In the genomic region with DNA sequence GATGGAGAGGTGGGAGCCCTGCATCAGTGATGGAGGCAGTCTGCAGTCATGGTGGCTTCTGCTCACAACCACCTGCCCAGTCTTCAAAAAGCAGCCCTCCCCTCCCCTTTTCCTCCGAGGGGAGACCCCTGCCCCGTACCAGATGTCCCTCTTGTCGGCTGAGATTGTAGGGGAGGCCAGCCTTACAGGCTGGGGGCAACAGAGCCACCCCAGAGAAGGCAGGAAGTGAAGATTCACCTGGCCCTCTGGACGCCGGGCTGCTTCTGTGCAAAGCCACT, we compare ENCODE assay signal across 16 cellular contexts. TPM values are rescaled to one million over a fixed set of nuclear protein-coding genes. Genes with fewer than 3 reads are reported as not detected.
DNase-seq lines count a peak whose midpoint lies in the region; ATAC-seq and TF ChIP-seq lines count a peak whose summit lies in the region.
"Had no signal": no experiment of that assay in that cellular context is flagged by ENCODE, and none has a peak within 500 bp of the region (broad histone marks: within the 10 kb centered on the region; RNA-seq: fewer than 3 reads in every experiment).

No MANE protein-coding gene starts in this region.

- H3K27ac Mint-ChIP-seq in activated CD4-positive, alpha-beta T cell treated with anti-CD3 and anti-CD28 coated beads, Interleukin-2, amount 10 ng/mL, durations not matched to agents 24 days and 14 days: peak overlapping the region; percentile 34
- peak overlapping the region; percentile 72 for H3K27ac Mint-ChIP-seq in activated CD4-positive, alpha-beta memory T cell treated with anti-CD3 and anti-CD28 coated beads for 36 hours

- no peak for ATAC-seq in GM21576 (IDR thresholded peaks at IDR 0.05; ENCODE audit: unreplicated experiment)
- ATAC-seq: PC-3 had no signal

- H3K36me3 Mint-ChIP-seq in activated CD4-positive, alpha-beta T cell treated with anti-CD3 and anti-CD28 coated beads, Interleukin-2, amount 10 ng/mL, durations not matched to agents 24 days and 14 days (ENCODE audit: low read depth): peaks cover 23% of the 10 kb centered on the region
- H3K36me3 Mint-ChIP-seq in activated CD4-positive, alpha-beta memory T cell treated with anti-CD3 and anti-CD28 coated beads for 36 hours: peaks cover 18% of the 10 kb centered on the region

- H3K4me1 Mint-ChIP-seq in activated CD4-positive, alpha-beta T cell treated with anti-CD3 and anti-CD28 coated beads, Interleukin-2, amount 10 ng/mL, durations not matched to agents 24 days and 14 days: peaks cover 13% of the 10 kb centered on the region
- peaks cover 44% of the 10 kb centered on the region for H3K4me1 Mint-ChIP-seq in activated CD4-positive, alpha-beta memory T cell treated with anti-CD3 and anti-CD28 coated beads for 36 hours (ENCODE audit: low read depth)

- intact Hi-C loops in activated CD4-positive, alpha-beta T cell treated with anti-CD3 and anti-CD28 coated beads, Interleukin-2, amount 10 ng/mL, durations not matched to agents 24 days and 14 days (cut with micrococcal nuclease): no loop called here
- intact Hi-C loops in activated CD4-positive, alpha-beta memory T cell treated with anti-CD3 and anti-CD28 coated beads for 36 hours (cut with micrococcal nuclease): no loop called here

- peaks cover 19% of the 10 kb centered on the region for H3K36me3 ChIP-seq in osteoblast (ENCODE audit: insufficient read depth, low read length)

- peaks cover 31% of the 10 kb centered on the region for H3K4me1 ChIP-seq in osteoblast (ENCODE audit: insufficient read depth, low read length)

- H3K27me3 Mint-ChIP-seq in activated CD4-positive, alpha-beta T cell treated with anti-CD3 and anti-CD28 coated beads, Interleukin-2, amount 10 ng/mL, durations not matched to agents 24 days and 14 days: no peaks in the 10 kb centered on the region
- no peaks in the 10 kb centered on the region for H3K27me3 Mint-ChIP-seq in activated CD4-positive, alpha-beta memory T cell treated with anti-CD3 and anti-CD28 coated beads for 36 hours

- no peak overlapping the region for H2AFZ ChIP-seq in osteoblast (ENCODE audit: low read length)

- no peaks in the 10 kb centered on the region for H3K9me3 ChIP-seq in osteoblast (ENCODE audit: low read depth, low read length)
- H3K9me3 ChIP-seq: BLaER1 treated with 17β-estradiol and CSF1 and Interleukin-3, amounts not matched to agents 10 nM and 100 nM had no signal

- H3K27me3 ChIP-seq in osteoblast (ENCODE audit: insufficient read depth, low read length): no peaks in the 10 kb centered on the region
- H3K27me3 ChIP-seq: BLaER1 treated with 17β-estradiol and CSF1 and Interleukin-3, amounts not matched to agents 10 nM and 100 nM had no signal

- H3K4me2 ChIP-seq in osteoblast (ENCODE audit: insufficient read depth, low read length): no peak overlapping the region
- H3K4me2 ChIP-seq: KMS-11 had no signal

- H3K79me2 ChIP-seq in osteoblast (ENCODE audit: insufficient read depth, low read length): peaks cover 23% of the 10 kb centered on the region

- H3K27ac ChIP-seq in osteoblast (ENCODE audit: low read depth, low read length): no peak overlapping the region
- H3K27ac ChIP-seq: 22Rv1, KMS-11 had no signal

- no peak for TF ChIP-seq CTCF in osteoblast (IDR thresholded peaks at IDR 0.05; ENCODE audit: extremely low read depth, low read depth, low read length)

- H4K20me1 ChIP-seq in osteoblast (ENCODE audit: insufficient read depth, low read length): no peaks in the 10 kb centered on the region

- CTCF ChIA-PET in activated CD4-positive, alpha-beta memory T cell treated with anti-CD3 and anti-CD28 coated beads for 36 hours (lab: Charles Lee): no interaction called here

- H3K9me3 Mint-ChIP-seq in activated CD4-positive, alpha-beta T cell treated with anti-CD3 and anti-CD28 coated beads, Interleukin-2, amount 10 ng/mL, durations not matched to agents 24 days and 14 days: no peaks in the 10 kb centered on the region
- no peaks in the 10 kb centered on the region for H3K9me3 Mint-ChIP-seq in activated CD4-positive, alpha-beta memory T cell treated with anti-CD3 and anti-CD28 coated beads for 36 hours

- POLR2A ChIA-PET in activated CD4-positive, alpha-beta memory T cell treated with anti-CD3 and anti-CD28 coated beads for 36 hours (lab: Charles Lee): interaction anchor here (1.5 kb wide), 1 partner anchor 12 kb away, joined by 3 read pairs; no protein-coding TSS in a partner anchor

- no peak overlapping the region for H3K4me3 Mint-ChIP-seq in activated CD4-positive, alpha-beta T cell treated with anti-CD3 and anti-CD28 coated beads, Interleukin-2, amount 10 ng/mL, durations not matched to agents 24 days and 14 days
- no peak overlapping the region for H3K4me3 Mint-ChIP-seq in activated CD4-positive, alpha-beta memory T cell treated with anti-CD3 and anti-CD28 coated beads for 36 hours

- H3K4me3 ChIP-seq in osteoblast (ENCODE audit: insufficient read depth, low read length): no peak overlapping the region
- H3K4me3 ChIP-seq: BLaER1 treated with 17β-estradiol and CSF1 and Interleukin-3, amounts not matched to agents 10 nM and 100 nM had no signal

- no peak for DNase-seq in activated CD4-positive, alpha-beta T cell treated with anti-CD3 and anti-CD28 coated beads, Interleukin-2, amount 10 ng/mL, durations not matched to agents 24 days and 14 days
- DNase-seq in activated CD4-positive, alpha-beta T cell treated with anti-CD3 and anti-CD28 coated beads, Interleukin-2, amount 50 U/mL, for 1 hour: no peak
- DNase-seq in ELF-1 (ENCODE audit: low read depth, low spot score) (peak; percentile 1), osteoblast (ENCODE audit: insufficient read length, low spot score, missing footprints) (peak; percentile 72), anterior cingulate cortex (lab: John Stamatoyannopoulos, UW) (no peak), DMS 273 treated with DMSO at 0.1 percent for 48 hours (lab: John Stamatoyannopoulos, UW) (no peak)
- DNase-seq in activated CD4-positive, alpha-beta memory T cell treated with anti-CD3 and anti-CD28 coated beads for 36 hours: no peak
- DNase-seq: NCI-H1092 treated with DMSO at 0.1 percent for 48 hours, NCI-H1694 treated with DMSO at 0.1 percent for 48 hours, PC-3, SHP77 had no signal

RNA-seq across cellular contexts. Expression of a gene that starts 4.5 kb away (rescaled TPM):
- not detected in 2 replicates for total RNA-seq in activated CD4-positive, alpha-beta T cell treated with anti-CD3 and anti-CD28 coated beads, Interleukin-2, amount 10 ng/mL, durations not matched to agents 24 days and 14 days
- not detected for total RNA-seq in activated CD4-positive, alpha-beta memory T cell treated with anti-CD3 and anti-CD28 coated beads for 36 hours
- total RNA-seq in osteoblast: 2.1 and 2.9 TPM in 2 replicates
- total RNA-seq: H1 had no signal

RNA-seq across cellular contexts. Expression of a gene that starts 6.8 kb away (rescaled TPM):
- total RNA-seq in activated CD4-positive, alpha-beta T cell treated with anti-CD3 and anti-CD28 coated beads, Interleukin-2, amount 10 ng/mL, durations not matched to agents 24 days and 14 days: 63.4 and 70.4 TPM in 2 replicates
- total RNA-seq in activated CD4-positive, alpha-beta memory T cell treated with anti-CD3 and anti-CD28 coated beads for 36 hours: 10 to 100 TPM; 54.6 to 58.4 TPM
- 21.7 and 23.0 TPM in 2 replicates for total RNA-seq in osteoblast

RNA-seq across cellular contexts. Expression of a gene that starts 6.8 kb away (rescaled TPM):
- total RNA-seq in activated CD4-positive, alpha-beta T cell treated with anti-CD3 and anti-CD28 coated beads, Interleukin-2, amount 10 ng/mL, durations not matched to agents 24 days and 14 days: 37.3 and 38.1 TPM in 2 replicates
- total RNA-seq in activated CD4-positive, alpha-beta memory T cell treated with anti-CD3 and anti-CD28 coated beads for 36 hours: 10 to 100 TPM; 28.7 to 29.9 TPM
- 15.6 and 18.8 TPM in 2 replicates for total RNA-seq in osteoblast

RNA-seq across cellular contexts. Expression of a gene that starts 35.5 kb away (rescaled TPM):
- 10.1 and 12.2 TPM in 2 replicates for total RNA-seq in activated CD4-positive, alpha-beta T cell treated with anti-CD3 and anti-CD28 coated beads, Interleukin-2, amount 10 ng/mL, durations not matched to agents 24 days and 14 days
- total RNA-seq in activated CD4-positive, alpha-beta memory T cell treated with anti-CD3 and anti-CD28 coated beads for 36 hours: 10 to 100 TPM; 14.7 to 17.6 TPM
- total RNA-seq in osteoblast: 1.8 and 2.9 TPM in 2 replicates

RNA-seq across cellular contexts. Expression of a gene that starts 38.6 kb away (rescaled TPM):
- 41.0 and 43.6 TPM in 2 replicates for total RNA-seq in activated CD4-positive, alpha-beta T cell treated with anti-CD3 and anti-CD28 coated beads, Interleukin-2, amount 10 ng/mL, durations not matched to agents 24 days and 14 days
- total RNA-seq in activated CD4-positive, alpha-beta memory T cell treated with anti-CD3 and anti-CD28 coated beads for 36 hours: 10 to 100 TPM; 58.9 to 59.0 TPM
- 27.5 and 29.5 TPM in 2 replicates for total RNA-seq in osteoblast

Comparison
In these comparisons a context has a peak if more than half of its experiments do, and no peak if none do; other contexts are left out.
1. DNase-seq: peak in ELF-1 (single experiment) and osteoblast (single experiment); none in activated CD4-positive, alpha-beta T cell treated with anti-CD3 and anti-CD28 coated beads, Interleukin-2, amount 10 ng/mL, durations not matched to agents 24 days and 14 days (single experiment), activated CD4-positive, alpha-beta T cell treated with anti-CD3 and anti-CD28 coated beads, Interleukin-2, amount 50 U/mL, for 1 hour (single experiment), activated CD4-positive, alpha-beta memory T cell treated with anti-CD3 and anti-CD28 coated beads for 36 hours (single experiment), anterior cingulate cortex (0 of 58) and DMS 273 treated with DMSO at 0.1 percent for 48 hours (single experiment).